Comparison of ENCODE assay signal across 24 cellular contexts in the genomic region with DNA sequence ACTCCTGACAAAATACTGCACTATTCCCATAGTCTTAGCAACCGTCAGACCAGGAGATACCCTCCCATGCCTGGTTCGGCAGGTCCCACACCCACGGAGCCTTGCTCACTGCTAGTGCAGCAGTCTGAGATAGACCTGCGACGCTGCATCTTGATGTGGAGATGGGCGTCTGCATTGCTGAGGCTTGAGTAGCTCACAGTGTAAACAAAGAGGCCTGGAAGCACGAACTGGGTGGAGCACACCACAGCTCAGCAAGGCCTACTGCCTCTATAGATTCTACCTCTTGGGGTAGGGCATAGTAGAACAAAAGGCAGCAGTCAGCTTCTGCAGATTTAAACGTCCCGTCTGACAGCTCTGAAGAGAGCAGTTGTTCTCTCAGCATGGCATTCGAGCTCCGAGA. TPM values are rescaled to one million over a fixed set of nuclear protein-coding genes. Genes with fewer than 3 reads are reported as not detected.
"Had no signal": no experiment of that assay in that cellular context is flagged by ENCODE, and none has a peak within 500 bp of the region (broad histone marks: within the 10 kb centered on the region; RNA-seq: fewer than 3 reads in every experiment).

No MANE protein-coding gene starts in this region.

- H3K4me1 Mint-ChIP-seq: activated naive CD4-positive, alpha-beta T cell treated with anti-CD3 and anti-CD28 coated beads, Interleukin-2, amount 50 U/mL, for 24 hours; natural killer cell; stimulated activated effector memory CD8-positive, alpha-beta T cell treated with anti-CD3 and anti-CD28 coated beads, Interleukin-12 subunit alpha, Interleukin-12 subunit beta, amount 100 ng/mL, for 72 hours had no signal

- H3K27ac Mint-ChIP-seq: activated naive CD4-positive, alpha-beta T cell treated with anti-CD3 and anti-CD28 coated beads, Interleukin-2, amount 50 U/mL, for 24 hours; dendritic cell treated with granulocyte-macrophage colony-stimulating factor and Interleukin-4, amounts not matched to agents 40 ng/mL and 50 ng/mL, for 4 days; natural killer cell; T-helper 1 cell treated with Interleukin-12 subunit alpha and Interleukin-12 subunit beta and Interleukin-4 antibody, amounts not matched to agents 30 μg/mL and 1 μg/mL, for 36 hours; type B pancreatic cell had no signal

- H3K4me1 ChIP-seq: heart right ventricle, sigmoid colon, testis had no signal

- H3K4me3 ChIP-seq: cardiac muscle cell, heart right ventricle, sigmoid colon, testis had no signal

- ATAC-seq: activated CD4-positive, CD25-positive, alpha-beta regulatory T cell treated with anti-CD3 and anti-CD28 coated beads, Interleukin-2, amount 50 U/mL, for 24 hours; heart right ventricle; natural killer cell; stimulated activated effector memory CD8-positive, alpha-beta T cell treated with anti-CD3 and anti-CD28 coated beads, Interleukin-12 subunit alpha, Interleukin-12 subunit beta, amount 100 ng/mL, for 72 hours had no signal

- H3K9me3 Mint-ChIP-seq: activated naive CD4-positive, alpha-beta T cell treated with anti-CD3 and anti-CD28 coated beads, Interleukin-2, amount 50 U/mL, for 24 hours; T-helper 1 cell treated with Interleukin-12 subunit alpha and Interleukin-12 subunit beta and Interleukin-4 antibody, amounts not matched to agents 30 μg/mL and 1 μg/mL, for 36 hours; type B pancreatic cell had no signal

- H3K36me3 ChIP-seq: cardiac muscle cell, heart right ventricle, sigmoid colon had no signal

- H3K9me3 ChIP-seq: sigmoid colon, testis had no signal

- H3K27ac ChIP-seq: cardiac muscle cell, heart right ventricle, sigmoid colon, testis had no signal

- H3K4me3 Mint-ChIP-seq: activated naive CD4-positive, alpha-beta T cell treated with anti-CD3 and anti-CD28 coated beads, Interleukin-2, amount 50 U/mL, for 24 hours; dendritic cell treated with granulocyte-macrophage colony-stimulating factor and Interleukin-4, amounts not matched to agents 40 ng/mL and 50 ng/mL, for 4 days; natural killer cell; stimulated activated effector memory CD8-positive, alpha-beta T cell treated with anti-CD3 and anti-CD28 coated beads, Interleukin-12 subunit alpha, Interleukin-12 subunit beta, amount 100 ng/mL, for 72 hours; T-helper 1 cell treated with Interleukin-12 subunit alpha and Interleukin-12 subunit beta and Interleukin-4 antibody, amounts not matched to agents 30 μg/mL and 1 μg/mL, for 36 hours; type B pancreatic cell had no signal

- DNase-seq: activated CD4-positive, alpha-beta T cell treated with anti-CD3 and anti-CD28 coated beads, Interleukin-2, amount 50 U/mL, for 1 hour; activated CD8-positive, alpha-beta memory T cell treated with anti-CD3 and anti-CD28 coated beads, Interleukin-2, amount 50 U/mL, for 4 hours; activated gamma-delta T cell; activated T-cell treated with anti-CD3 and anti-CD28 coated beads, Interleukin-2, amount 50 U/mL, for 48 hours; effector memory CD4-positive, alpha-beta T cell; heart right ventricle; natural killer cell; nucleus accumbens; posterior cingulate gyrus; sigmoid colon; stimulated activated CD4-positive, alpha-beta T cell treated with anti-CD3 and anti-CD28 coated beads, Interleukin-4, amount 100 ng/mL, for 24 hours; testis had no signal

- H3K27me3 ChIP-seq: cardiac muscle cell, heart right ventricle, sigmoid colon, testis had no signal

- H3K27me3 Mint-ChIP-seq: activated naive CD4-positive, alpha-beta T cell treated with anti-CD3 and anti-CD28 coated beads, Interleukin-2, amount 50 U/mL, for 24 hours; dendritic cell treated with granulocyte-macrophage colony-stimulating factor and Interleukin-4, amounts not matched to agents 40 ng/mL and 50 ng/mL, for 4 days had no signal

- H3K36me3 Mint-ChIP-seq: activated naive CD4-positive, alpha-beta T cell treated with anti-CD3 and anti-CD28 coated beads, Interleukin-2, amount 50 U/mL, for 24 hours; natural killer cell; stimulated activated effector memory CD8-positive, alpha-beta T cell treated with anti-CD3 and anti-CD28 coated beads, Interleukin-12 subunit alpha, Interleukin-12 subunit beta, amount 100 ng/mL, for 72 hours; type B pancreatic cell had no signal

RNA-seq across cellular contexts. Expression of a gene that starts 25.4 kb away (rescaled TPM):
- total RNA-seq: cardiac muscle cell, chondrocyte, epithelial cell of proximal tubule, heart right ventricle, lower leg skin, natural killer cell, renal cortical epithelial cell, sigmoid colon, testis had no signal
- polyA plus RNA-seq: adipose tissue, cardiac muscle cell, heart right ventricle, sigmoid colon had no signal
